26 cellular contexts compared by ENCODE assay signal in genomic region chr10:95373660-95374059, GRCh38.
"Had no signal": no experiment of that assay in that cellular context is flagged by ENCODE, and none has a peak within 500 bp of the region (broad histone marks: within the 10 kb centered on the region; RNA-seq: fewer than 3 reads in every experiment).

No MANE protein-coding gene starts in this region.

- H3K4me3 Mint-ChIP-seq: activated CD4-positive, alpha-beta T cell treated with anti-CD3 and anti-CD28 coated beads, Interleukin-2, amount 10 ng/mL, durations not matched to agents 24 days and 14 days; activated CD8-positive, alpha-beta T cell treated with anti-CD3 and anti-CD28 coated beads, Interleukin-2, amount 10 ng/mL, durations not matched to agents 7 days and 5 days; activated naive CD4-positive, alpha-beta T cell treated with anti-CD3 and anti-CD28 coated beads for 36 hours; activated T-cell treated with anti-CD3 and anti-CD28 coated beads, Interleukin-2, amount 50 U/mL, for 4 hours; activated T-helper 1 cell treated with anti-CD3 and anti-CD28 coated beads, Interleukin-12 subunit alpha, Interleukin-12 subunit beta, Interleukin-2, Interleukin-4 antibody, amounts not matched to agents 30 ng/mL and 10 ng/mL and 1 ng/mL, durations not matched to agents 14 hours and 24 hours and 36 hours; T-helper 1 cell treated with Interleukin-12 subunit alpha and Interleukin-12 subunit beta and Interleukin-4 antibody, amounts not matched to agents 30 μg/mL and 1 μg/mL, for 36 hours; T-helper 2 cell treated with Interferon-gamma antibody and Interleukin-4, amounts not matched to agents 5 μg/mL and 100 μg/mL, for 36 hours had no signal

- ATAC-seq: activated CD8-positive, alpha-beta T cell treated with anti-CD3 and anti-CD28 coated beads, Interleukin-2, amount 10 ng/mL, durations not matched to agents 7 days and 5 days; activated naive CD4-positive, alpha-beta T cell treated with anti-CD3 and anti-CD28 coated beads, Interleukin-2, amount 50 U/mL, for 72 hours; activated T-cell treated with anti-CD3 and anti-CD28 coated beads, Interleukin-2, amount 50 U/mL, for 4 hours; K562; Panc1 had no signal

- H3K9me3 Mint-ChIP-seq: activated CD4-positive, alpha-beta T cell treated with anti-CD3 and anti-CD28 coated beads, Interleukin-2, amount 10 ng/mL, durations not matched to agents 24 days and 14 days; activated naive CD4-positive, alpha-beta T cell treated with anti-CD3 and anti-CD28 coated beads, Interleukin-2, amount 50 U/mL, for 72 hours; activated T-helper 1 cell treated with anti-CD3 and anti-CD28 coated beads, Interleukin-12 subunit alpha, Interleukin-12 subunit beta, Interleukin-2, Interleukin-4 antibody, amounts not matched to agents 30 ng/mL and 10 ng/mL and 1 ng/mL, durations not matched to agents 14 hours and 24 hours and 36 hours; T-helper 1 cell treated with Interleukin-12 subunit alpha and Interleukin-12 subunit beta and Interleukin-4 antibody, amounts not matched to agents 30 μg/mL and 1 μg/mL, for 36 hours; T-helper 2 cell treated with Interferon-gamma antibody and Interleukin-4, amounts not matched to agents 5 μg/mL and 100 μg/mL, for 36 hours had no signal

- H3K36me3 ChIP-seq: adrenal gland, brain microvascular endothelial cell, SJCRH30 had no signal

- H3K36me3 Mint-ChIP-seq: activated naive CD4-positive, alpha-beta T cell treated with anti-CD3 and anti-CD28 coated beads, Interleukin-2, amount 50 U/mL, for 72 hours had no signal

- H3K27ac Mint-ChIP-seq: activated CD4-positive, alpha-beta T cell treated with anti-CD3 and anti-CD28 coated beads, Interleukin-2, amount 10 ng/mL, durations not matched to agents 24 days and 14 days; activated CD8-positive, alpha-beta T cell treated with anti-CD3 and anti-CD28 coated beads, Interleukin-2, amount 10 ng/mL, durations not matched to agents 7 days and 5 days; activated naive CD4-positive, alpha-beta T cell treated with anti-CD3 and anti-CD28 coated beads for 36 hours; activated naive CD4-positive, alpha-beta T cell treated with anti-CD3 and anti-CD28 coated beads, Interleukin-2, amount 50 U/mL, for 72 hours; activated T-helper 1 cell treated with anti-CD3 and anti-CD28 coated beads, Interleukin-12 subunit alpha, Interleukin-12 subunit beta, Interleukin-2, Interleukin-4 antibody, amounts not matched to agents 30 ng/mL and 10 ng/mL and 1 ng/mL, durations not matched to agents 14 hours and 24 hours and 36 hours; T-helper 1 cell treated with Interleukin-12 subunit alpha and Interleukin-12 subunit beta and Interleukin-4 antibody, amounts not matched to agents 30 μg/mL and 1 μg/mL, for 36 hours; T-helper 2 cell treated with Interferon-gamma antibody and Interleukin-4, amounts not matched to agents 5 μg/mL and 100 μg/mL, for 36 hours had no signal

- H3K27me3 ChIP-seq: adrenal gland, SJCRH30 had no signal

- DNase-seq: activated CD4-positive, alpha-beta T cell treated with anti-CD3 and anti-CD28 coated beads, Interleukin-2, amount 10 ng/mL, durations not matched to agents 24 days and 14 days; activated CD4-positive, alpha-beta T cell treated with anti-CD3 and anti-CD28 coated beads, Interleukin-2, amount 50 U/mL, for 4 hours; activated CD8-positive, alpha-beta T cell treated with anti-CD3 and anti-CD28 coated beads, Interleukin-2, amount 10 ng/mL, durations not matched to agents 7 days and 5 days; activated gamma-delta T cell treated with Interleukin-2 at 50 U/mL for 16 hours; activated naive CD4-positive, alpha-beta T cell treated with anti-CD3 and anti-CD28 coated beads for 36 hours; activated T-cell treated with anti-CD3 and anti-CD28 coated beads for 4 hours; activated T-cell treated with anti-CD3 and anti-CD28 coated beads, Interleukin-2, amount 50 U/mL, for 4 hours; adrenal gland; anterior cingulate cortex; brain microvascular endothelial cell; central memory CD4-positive, alpha-beta T cell; NCI-H1105; NCI-H1417 treated with DMSO at 0.1 percent for 48 hours; NCI-H187 treated with DMSO at 0.1 percent for 48 hours; NCI-H2081 treated with DMSO at 0.1 percent for 48 hours; NCI-H345; NCI-H524 treated with DMSO at 0.1 percent for 48 hours; SHP77; SJCRH30 had no signal

- H3K4me1 ChIP-seq: adrenal gland, SJCRH30 had no signal

- H3K27ac ChIP-seq: adrenal gland, brain microvascular endothelial cell, SJCRH30, SK-N-MC had no signal

- H3K9me3 ChIP-seq: adrenal gland, SJCRH30 had no signal

- H3K4me3 ChIP-seq: adrenal gland, K562, SJCRH30, SK-N-MC had no signal
